In the genomic region with DNA sequence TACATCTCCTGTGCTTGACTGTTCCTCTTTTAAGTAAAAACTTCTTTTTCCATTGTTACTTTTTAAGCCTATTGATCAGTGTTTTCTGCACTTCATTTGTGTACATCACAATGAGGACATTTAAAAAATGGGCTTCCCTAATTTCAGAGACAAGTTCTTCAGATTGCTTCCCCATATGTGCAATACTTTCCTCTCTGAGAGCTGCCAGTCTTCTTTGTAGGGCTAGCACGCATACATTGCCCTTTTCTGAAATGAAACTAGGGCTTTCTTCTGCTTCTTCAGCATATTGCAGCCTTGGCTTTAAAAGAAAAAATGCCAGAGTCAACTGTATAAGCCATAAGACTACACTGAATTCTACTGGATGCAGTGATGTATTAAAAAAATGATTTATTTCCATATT, we compare ENCODE assay signal across 16 cellular contexts. TPM values are rescaled to one million over a fixed set of nuclear protein-coding genes. Genes with fewer than 3 reads are reported as not detected.
"Had no signal": no experiment of that assay in that cellular context is flagged by ENCODE, and none has a peak within 500 bp of the region (broad histone marks: within the 10 kb centered on the region; RNA-seq: fewer than 3 reads in every experiment).

No MANE protein-coding gene starts in this region.

- H3K27ac Mint-ChIP-seq: activated CD8-positive, alpha-beta T cell treated with anti-CD3 and anti-CD28 coated beads for 36 hours; activated T-cell treated with anti-CD3 and anti-CD28 coated beads, Interleukin-2, amount 50 U/mL, for 72 hours; effector memory CD8-positive, alpha-beta T cell; naive thymus-derived CD4-positive, alpha-beta T cell; stimulated activated effector memory CD8-positive, alpha-beta T cell treated with anti-CD3 and anti-CD28 coated beads, Interleukin-12 subunit alpha, Interleukin-12 subunit beta, amount 100 ng/mL, for 72 hours; type B pancreatic cell had no signal

- H3K9me3 Mint-ChIP-seq: activated CD8-positive, alpha-beta T cell treated with anti-CD3 and anti-CD28 coated beads for 36 hours; type B pancreatic cell had no signal

- H3K36me3 Mint-ChIP-seq: naive thymus-derived CD4-positive, alpha-beta T cell; stimulated activated effector memory CD8-positive, alpha-beta T cell treated with anti-CD3 and anti-CD28 coated beads, Interleukin-12 subunit alpha, Interleukin-12 subunit beta, amount 100 ng/mL, for 72 hours; type B pancreatic cell had no signal

- H3K27me3 Mint-ChIP-seq: activated CD8-positive, alpha-beta T cell treated with anti-CD3 and anti-CD28 coated beads for 36 hours; central memory CD8-positive, alpha-beta T cell; effector memory CD8-positive, alpha-beta T cell; naive thymus-derived CD4-positive, alpha-beta T cell; type B pancreatic cell had no signal

- DNase-seq: activated CD4-positive, alpha-beta T cell treated with anti-CD3 and anti-CD28 coated beads for 4 hours; activated CD8-positive, alpha-beta memory T cell treated with anti-CD3 and anti-CD28 coated beads, Interleukin-2, amount 50 U/mL, for 4 hours; activated CD8-positive, alpha-beta T cell treated with anti-CD3 and anti-CD28 coated beads for 36 hours; activated T-cell treated with anti-CD3 and anti-CD28 coated beads, Interleukin-2, amount 50 U/mL, for 72 hours; effector memory CD8-positive, alpha-beta T cell; left cardiac atrium; naive thymus-derived CD4-positive, alpha-beta T cell; right lobe of liver; T-helper 9 cell; WERI-Rb-1 had no signal

- H3K4me3 ChIP-seq: lung, prostate gland, right lobe of liver had no signal

- ATAC-seq: activated CD8-positive, alpha-beta T cell treated with anti-CD3 and anti-CD28 coated beads for 36 hours; activated T-cell treated with anti-CD3 and anti-CD28 coated beads, Interleukin-2, amount 50 U/mL, for 72 hours; effector memory CD8-positive, alpha-beta T cell; left cardiac atrium; naive thymus-derived CD4-positive, alpha-beta T cell; right lobe of liver; stimulated activated effector memory CD8-positive, alpha-beta T cell treated with anti-CD3 and anti-CD28 coated beads, Interleukin-12 subunit alpha, Interleukin-12 subunit beta, amount 100 ng/mL, for 72 hours had no signal

- H3K27me3 ChIP-seq: right lobe of liver had no signal

- H3K36me3 ChIP-seq: prostate gland, right lobe of liver, WERI-Rb-1 had no signal

- H3K9me3 ChIP-seq: prostate gland, right lobe of liver had no signal

- H3K4me1 ChIP-seq: prostate gland, right lobe of liver had no signal

- H3K27ac ChIP-seq: epithelial cell of prostate, prostate gland, right lobe of liver, WERI-Rb-1 had no signal

- H3K4me3 Mint-ChIP-seq: activated CD8-positive, alpha-beta T cell treated with anti-CD3 and anti-CD28 coated beads for 36 hours; activated T-cell treated with anti-CD3 and anti-CD28 coated beads, Interleukin-2, amount 50 U/mL, for 72 hours; central memory CD8-positive, alpha-beta T cell; effector memory CD8-positive, alpha-beta T cell; naive thymus-derived CD4-positive, alpha-beta T cell; stimulated activated effector memory CD8-positive, alpha-beta T cell treated with anti-CD3 and anti-CD28 coated beads, Interleukin-12 subunit alpha, Interleukin-12 subunit beta, amount 100 ng/mL, for 72 hours; type B pancreatic cell had no signal

- H3K4me1 Mint-ChIP-seq: central memory CD8-positive, alpha-beta T cell; naive thymus-derived CD4-positive, alpha-beta T cell; stimulated activated effector memory CD8-positive, alpha-beta T cell treated with anti-CD3 and anti-CD28 coated beads, Interleukin-12 subunit alpha, Interleukin-12 subunit beta, amount 100 ng/mL, for 72 hours had no signal

RNA-seq across cellular contexts. Expression of gene FAT4, which starts 37.8 kb away (rescaled TPM):
- total RNA-seq: activated CD8-positive, alpha-beta T cell treated with anti-CD3 and anti-CD28 coated beads for 36 hours; activated T-cell treated with anti-CD3 and anti-CD28 coated beads, Interleukin-2, amount 50 U/mL, for 72 hours had no signal
- polyA plus RNA-seq: naive thymus-derived CD4-positive, alpha-beta T cell had no signal
